ENCODE assay signal across 15 cellular contexts in genomic region chr20:32411955-32412706, GRCh38. TPM values are rescaled to one million over a fixed set of nuclear protein-coding genes. Genes with fewer than 3 reads are reported as not detected.
DNase-seq lines count a peak whose midpoint lies in the region; ATAC-seq and TF ChIP-seq lines count a peak whose summit lies in the region.
"Had no signal": no experiment of that assay in that cellular context is flagged by ENCODE, and none has a peak within 500 bp of the region (broad histone marks: within the 10 kb centered on the region; RNA-seq: fewer than 3 reads in every experiment).

No MANE protein-coding gene starts in this region.

- ATAC-seq in HG02870 (IDR thresholded peaks at IDR 0.05; ENCODE audit: unreplicated experiment) (peak; percentile 47), HG02970 (IDR thresholded peaks at IDR 0.05; ENCODE audit: low FRiP score, unreplicated experiment) (no peak)
- ATAC-seq: left cardiac atrium had no signal

- CTCF ChIA-PET in PC-9 (lab: Charles Lee): no interaction called here

- POLR2A ChIA-PET in PC-9 (lab: Charles Lee; ENCODE audit: unreplicated experiment): no interaction called here

- intact Hi-C loops in PC-9 (cut with micrococcal nuclease; ENCODE audit: unreplicated experiment): no loop called here

- H3K9me3 ChIP-seq in OCI-LY3 (ENCODE audit: insufficient read depth, low read length) (no peaks in the 10 kb centered on the region), PC-9 (ENCODE audit: insufficient read depth, low read depth) (no peaks in the 10 kb centered on the region), osteoblast (ENCODE audit: low read depth, low read length) (no peaks in the 10 kb centered on the region)
- H3K9me3 ChIP-seq: SJCRH30 had no signal

- no peak overlapping the region for H2AFZ ChIP-seq in OCI-LY3 (ENCODE audit: low read depth, low read length)
- no peak overlapping the region for H2AFZ ChIP-seq in PC-9
- no peak overlapping the region for H2AFZ ChIP-seq in osteoblast (ENCODE audit: low read length)

- DNase-seq in SKM-1 treated with dmso at 0.1 percent for 144 hours (lab: John Stamatoyannopoulos, UW; ENCODE audit: unreplicated experiment) (peak; percentile 15), SKM-1 (lab: John Stamatoyannopoulos, UW; ENCODE audit: unreplicated experiment) (no peak), immature natural killer cell (no peak), PC-9 (no peak), osteoblast (ENCODE audit: insufficient read length, low spot score, missing footprints) (no peak)
- DNase-seq: 8988T; effector memory CD4-positive, alpha-beta T cell; hippocampal formation; left cardiac atrium; NCI-H774; SJCRH30 had no signal

- peak overlapping the region in 4 of 6 donors; percentile 2 to 65 (median 17) for H3K27ac Mint-ChIP-seq in immature natural killer cell

- H3K27ac ChIP-seq in OCI-LY3 (ENCODE audit: low read length): peak overlapping the region; percentile 28
- no peak overlapping the region for H3K27ac ChIP-seq in PC-9
- H3K27ac ChIP-seq in osteoblast (ENCODE audit: low read depth, low read length): no peak overlapping the region
- H3K27ac ChIP-seq: cardiac muscle cell, SJCRH30 had no signal

- H3F3A ChIP-seq in PC-9 (ENCODE audit: insufficient read depth, low read depth): peaks cover 6% of the 10 kb centered on the region; the same call in 1 of the 2 replicates

- H3K4me1 Mint-ChIP-seq in immature natural killer cell: peaks cover 46 to 63% of the 10 kb centered on the region in 2 donors

- H3K4me2 ChIP-seq in OCI-LY3 (ENCODE audit: low read length) (peak overlapping the region; percentile 28), PC-9 (no peak overlapping the region), osteoblast (ENCODE audit: insufficient read depth, low read length) (no peak overlapping the region)

- TF ChIP-seq CTCF in OCI-LY3 (IDR thresholded peaks at IDR 0.05; ENCODE audit: low read depth, low read length): no peak
- no peak for TF ChIP-seq CTCF in PC-9 (conservative IDR thresholded peaks at IDR 0.05)
- TF ChIP-seq CTCF in osteoblast (IDR thresholded peaks at IDR 0.05; ENCODE audit: extremely low read depth, low read depth, low read length): no peak

- peaks cover 0 to 3% (median 0%) of the 10 kb centered on the region in 3 donors for H3K36me3 Mint-ChIP-seq in immature natural killer cell

- H3K9ac ChIP-seq in OCI-LY3 (ENCODE audit: low read length): no peak overlapping the region

- peaks cover 60% of the 10 kb centered on the region for H4K20me1 ChIP-seq in OCI-LY3 (ENCODE audit: insufficient read depth, low read length)
- peaks cover 73% of the 10 kb centered on the region for H4K20me1 ChIP-seq in PC-9 (ENCODE audit: insufficient read depth)
- H4K20me1 ChIP-seq in osteoblast (ENCODE audit: insufficient read depth, low read length): peaks cover 36% of the 10 kb centered on the region

- BruUV-seq in PC-9 (replicated peaks; lab: Mats Ljungman, UMichigan): no TSS peak

- peak overlapping the region in 1 of 5 donors; percentile 33 for H3K4me3 Mint-ChIP-seq in immature natural killer cell

- no peaks in the 10 kb centered on the region for H3K9me3 Mint-ChIP-seq in immature natural killer cell

- H3K4me3 ChIP-seq in OCI-LY3 (ENCODE audit: low read length): no peak overlapping the region
- H3K4me3 ChIP-seq in PC-9: no peak overlapping the region
- H3K4me3 ChIP-seq in osteoblast (ENCODE audit: insufficient read depth, low read length): no peak overlapping the region
- H3K4me3 ChIP-seq: cardiac muscle cell, SJCRH30 had no signal

- peaks cover 84% of the 10 kb centered on the region for H3K79me2 ChIP-seq in OCI-LY3 (ENCODE audit: low read length)
- H3K79me2 ChIP-seq in PC-9 (ENCODE audit: low read depth): peaks cover 77% of the 10 kb centered on the region
- peaks cover 90% of the 10 kb centered on the region for H3K79me2 ChIP-seq in osteoblast (ENCODE audit: insufficient read depth, low read length)

- H3K27me3 Mint-ChIP-seq in immature natural killer cell (ENCODE audit: low read depth in 3 of 3): peaks cover 0 to 2% (median 0%) of the 10 kb centered on the region in 3 donors

- peaks cover 22% of the 10 kb centered on the region for H3K4me1 ChIP-seq in OCI-LY3 (ENCODE audit: low read length)
- no peaks in the 10 kb centered on the region for H3K4me1 ChIP-seq in PC-9 (replicated peaks; ENCODE audit: insufficient read depth)
- no peaks in the 10 kb centered on the region for H3K4me1 ChIP-seq in osteoblast (ENCODE audit: insufficient read depth, low read length)
- H3K4me1 ChIP-seq: SJCRH30 had no signal

- no peaks in the 10 kb centered on the region for H3K27me3 ChIP-seq in OCI-LY3 (ENCODE audit: low read depth, low read length)
- H3K27me3 ChIP-seq in PC-9 (ENCODE audit: insufficient read depth, low read depth): no peaks in the 10 kb centered on the region
- no peaks in the 10 kb centered on the region for H3K27me3 ChIP-seq in osteoblast (ENCODE audit: insufficient read depth, low read length)
- H3K27me3 ChIP-seq: cardiac muscle cell, SJCRH30 had no signal

- H3K36me3 ChIP-seq in OCI-LY3 (replicated peaks; ENCODE audit: low read depth, low read length) (peaks cover 14% of the 10 kb centered on the region), PC-9 (ENCODE audit: low read depth) (no peaks in the 10 kb centered on the region), osteoblast (ENCODE audit: insufficient read depth, low read length) (peaks cover 4% of the 10 kb centered on the region)
- H3K36me3 ChIP-seq: cardiac muscle cell had no signal

- H3K9me2 ChIP-seq in PC-9 (ENCODE audit: insufficient read depth): no peaks in the 10 kb centered on the region

RNA-seq across cellular contexts. Expression of gene ASXL1, which starts 54.0 kb away (rescaled TPM):
- 10 to 100 TPM in 1 of 3 donors, 1 to 10 TPM in 2; 2.9 to 11.0 (median 5.3) TPM for polyA plus RNA-seq in immature natural killer cell
- 102 and 123 TPM in 2 replicates for total RNA-seq in PC-9 (2021)
- total RNA-seq in osteoblast: 64.2 and 68.8 TPM in 2 replicates
